ENCODE assay signal across 21 cellular contexts in the genomic region with DNA sequence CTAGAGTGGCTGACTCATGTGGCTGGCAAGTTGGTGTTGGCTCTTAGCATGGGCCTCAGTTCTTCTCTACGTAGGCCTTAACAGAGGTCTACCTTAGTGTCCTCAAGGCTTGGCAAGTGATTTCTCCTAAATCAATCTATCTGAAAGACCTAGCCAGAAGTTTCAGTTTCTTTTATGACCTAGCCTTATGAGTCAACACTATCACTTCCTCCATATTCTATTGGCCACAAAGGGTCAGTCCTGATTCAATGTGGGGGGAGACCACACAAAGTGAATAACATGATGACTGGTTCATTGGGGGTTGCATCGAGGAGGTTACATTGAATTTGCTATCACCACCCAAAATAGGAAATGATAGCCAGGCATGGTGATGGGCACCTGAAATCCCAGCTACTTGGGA. TPM values are rescaled to one million over a fixed set of nuclear protein-coding genes. Genes with fewer than 3 reads are reported as not detected.
DNase-seq lines count a peak whose midpoint lies in the region; ATAC-seq and TF ChIP-seq lines count a peak whose summit lies in the region.
"Had no signal": no experiment of that assay in that cellular context is flagged by ENCODE, and none has a peak within 500 bp of the region (broad histone marks: within the 10 kb centered on the region; RNA-seq: fewer than 3 reads in every experiment).

No MANE protein-coding gene starts in this region.

- DNase-seq in GM12865 (ENCODE audit: low read depth) (peak; percentile 0), HT1080 (ENCODE audit: low read depth) (peak; percentile 0), uterus (no peak), DMS 273 (lab: John Stamatoyannopoulos, UW; ENCODE audit: unreplicated experiment) (no peak)
- DNase-seq in activated T-helper 1 cell treated with anti-CD3 and anti-CD28 coated beads, Interleukin-12 subunit alpha, Interleukin-12 subunit beta, Interleukin-2, Interleukin-4 antibody, amounts not matched to agents 30 ng/mL and 10 ng/mL and 1 ng/mL, durations not matched to agents 14 hours and 24 hours and 36 hours (ENCODE audit: low spot score) = no peak
- DNase-seq: ACHN; BE2C; C1 segment of cervical spinal cord; CD4-positive, alpha-beta memory T cell; CD4-positive, CD25-positive, alpha-beta regulatory T cell; CD8-positive, alpha-beta memory T cell; COR-L47; DMS79 treated with DMSO at 0.1 percent for 48 hours; GF-D8 had no signal

- no peak overlapping the region for H3K4me3 ChIP-seq in GM12865 (ENCODE audit: low read depth, low read length)
- no peak overlapping the region for H3K4me3 ChIP-seq in OCI-LY3 (ENCODE audit: low read length)
- no peak overlapping the region for H3K4me3 ChIP-seq in uterus
- H3K4me3 ChIP-seq: BLaER1 had no signal

- no peaks in the 10 kb centered on the region for H4K20me1 ChIP-seq in OCI-LY3 (ENCODE audit: insufficient read depth, low read length)
- H4K20me1 ChIP-seq: BLaER1 had no signal

- H3K27ac ChIP-seq in OCI-LY3 (ENCODE audit: low read length) (no peak overlapping the region), uterus (no peak overlapping the region)
- H3K27ac ChIP-seq: 22Rv1, BLaER1 had no signal

- H3K27me3 ChIP-seq in OCI-LY3 (ENCODE audit: low read depth, low read length) = no peaks in the 10 kb centered on the region
- H3K27me3 ChIP-seq in uterus = peaks cover 0 to 10% of the 10 kb centered on the region in 2 donors
- H3K27me3 ChIP-seq: BE2C had no signal

- no peak overlapping the region for H3K27ac Mint-ChIP-seq in activated T-helper 1 cell treated with anti-CD3 and anti-CD28 coated beads, Interleukin-12 subunit alpha, Interleukin-12 subunit beta, Interleukin-2, Interleukin-4 antibody, amounts not matched to agents 30 ng/mL and 10 ng/mL and 1 ng/mL, durations not matched to agents 14 hours and 24 hours and 36 hours
- H3K27ac Mint-ChIP-seq: CD14-positive monocyte; CD4-positive, alpha-beta memory T cell; CD4-positive, CD25-positive, alpha-beta regulatory T cell; CD8-positive, alpha-beta memory T cell had no signal

- H3K4me3 Mint-ChIP-seq in activated T-helper 1 cell treated with anti-CD3 and anti-CD28 coated beads, Interleukin-12 subunit alpha, Interleukin-12 subunit beta, Interleukin-2, Interleukin-4 antibody, amounts not matched to agents 30 ng/mL and 10 ng/mL and 1 ng/mL, durations not matched to agents 14 hours and 24 hours and 36 hours = no peak overlapping the region
- H3K4me3 Mint-ChIP-seq: CD14-positive monocyte; CD4-positive, alpha-beta memory T cell; CD4-positive, CD25-positive, alpha-beta regulatory T cell; CD8-positive, alpha-beta memory T cell had no signal

- TF ChIP-seq CTCF in GM12865 (IDR thresholded peaks at IDR 0.05; ENCODE audit: insufficient read depth, low read depth, low read length, missing control alignments) = no peak
- TF ChIP-seq CTCF in OCI-LY3 (IDR thresholded peaks at IDR 0.05; ENCODE audit: low read depth, low read length) = no peak
- no peak for TF ChIP-seq CTCF in uterus (IDR thresholded peaks at IDR 0.05)

- TF ChIP-seq POLR2A in uterus (IDR thresholded peaks at IDR 0.05) = no peak

- H3K36me3 Mint-ChIP-seq in activated T-helper 1 cell treated with anti-CD3 and anti-CD28 coated beads, Interleukin-12 subunit alpha, Interleukin-12 subunit beta, Interleukin-2, Interleukin-4 antibody, amounts not matched to agents 30 ng/mL and 10 ng/mL and 1 ng/mL, durations not matched to agents 14 hours and 24 hours and 36 hours (ENCODE audit: low read depth) = no peaks in the 10 kb centered on the region
- H3K36me3 Mint-ChIP-seq: CD14-positive monocyte; CD4-positive, alpha-beta memory T cell; CD8-positive, alpha-beta memory T cell had no signal

- ATAC-seq in HG03342 (IDR thresholded peaks at IDR 0.05; ENCODE audit: unreplicated experiment) (peak; percentile 62), GM19467 (IDR thresholded peaks at IDR 0.05; ENCODE audit: unreplicated experiment) (no peak)

- H3K79me2 ChIP-seq in OCI-LY3 (ENCODE audit: low read length) = no peaks in the 10 kb centered on the region

- H3K9me3 Mint-ChIP-seq in activated T-helper 1 cell treated with anti-CD3 and anti-CD28 coated beads, Interleukin-12 subunit alpha, Interleukin-12 subunit beta, Interleukin-2, Interleukin-4 antibody, amounts not matched to agents 30 ng/mL and 10 ng/mL and 1 ng/mL, durations not matched to agents 14 hours and 24 hours and 36 hours = no peaks in the 10 kb centered on the region

- no peak overlapping the region for H2AFZ ChIP-seq in OCI-LY3 (ENCODE audit: low read depth, low read length)

- H3K4me1 ChIP-seq in OCI-LY3 (ENCODE audit: low read length) (peaks cover 11% of the 10 kb centered on the region), uterus (no peaks in the 10 kb centered on the region)
- H3K4me1 ChIP-seq: BE2C, BLaER1 had no signal

- intact Hi-C loops in activated T-helper 1 cell treated with anti-CD3 and anti-CD28 coated beads, Interleukin-12 subunit alpha, Interleukin-12 subunit beta, Interleukin-2, Interleukin-4 antibody, amounts not matched to agents 30 ng/mL and 10 ng/mL and 1 ng/mL, durations not matched to agents 14 hours and 24 hours and 36 hours (cut with micrococcal nuclease) = no loop called here
- intact Hi-C loops in uterus (cut with DNase I; ENCODE audit: low total_unique reads) = no loop called here

- H3K9me3 ChIP-seq in OCI-LY3 (ENCODE audit: insufficient read depth, low read length) = no peaks in the 10 kb centered on the region
- H3K9me3 ChIP-seq in uterus = no peaks in the 10 kb centered on the region
- H3K9me3 ChIP-seq: BE2C had no signal

- H3K4me1 Mint-ChIP-seq in activated T-helper 1 cell treated with anti-CD3 and anti-CD28 coated beads, Interleukin-12 subunit alpha, Interleukin-12 subunit beta, Interleukin-2, Interleukin-4 antibody, amounts not matched to agents 30 ng/mL and 10 ng/mL and 1 ng/mL, durations not matched to agents 14 hours and 24 hours and 36 hours (ENCODE audit: low read depth) = no peaks in the 10 kb centered on the region
- H3K4me1 Mint-ChIP-seq: CD14-positive monocyte; CD4-positive, alpha-beta memory T cell; CD8-positive, alpha-beta memory T cell had no signal

- H3K36me3 ChIP-seq in OCI-LY3 (replicated peaks; ENCODE audit: low read depth, low read length) = no peaks in the 10 kb centered on the region
- H3K36me3 ChIP-seq in uterus = no peaks in the 10 kb centered on the region
- H3K36me3 ChIP-seq: BE2C, BLaER1 had no signal

- H3K9ac ChIP-seq in OCI-LY3 (ENCODE audit: low read length) = no peak overlapping the region
- H3K9ac ChIP-seq: BLaER1 had no signal

- H3K4me2 ChIP-seq in OCI-LY3 (ENCODE audit: low read length) = peak overlapping the region; percentile 12; the same call in 1 of the 2 replicates
- H3K4me2 ChIP-seq: BLaER1 had no signal

- H3K27me3 Mint-ChIP-seq in activated T-helper 1 cell treated with anti-CD3 and anti-CD28 coated beads, Interleukin-12 subunit alpha, Interleukin-12 subunit beta, Interleukin-2, Interleukin-4 antibody, amounts not matched to agents 30 ng/mL and 10 ng/mL and 1 ng/mL, durations not matched to agents 14 hours and 24 hours and 36 hours (ENCODE audit: insufficient read depth) = peaks cover 9% of the 10 kb centered on the region

RNA-seq across cellular contexts. Expression of gene NRK, which starts 5.8 kb away (rescaled TPM):
- not detected in 2 replicates for total RNA-seq in HT1080 (2014; rRNA removed; shearing (Covaris generic))
- polyA plus RNA-seq in HT1080 (2015; cell fraction: cytosol; rRNA removed) = not detected in 2 replicates
- polyA plus RNA-seq in HT1080 (2015; cell fraction: nucleus; rRNA removed) = not detected in 2 replicates
- total RNA-seq in activated T-helper 1 cell treated with anti-CD3 and anti-CD28 coated beads, Interleukin-12 subunit alpha, Interleukin-12 subunit beta, Interleukin-2, Interleukin-4 antibody, amounts not matched to agents 30 ng/mL and 10 ng/mL and 1 ng/mL, durations not matched to agents 14 hours and 24 hours and 36 hours = not detected in 2 replicates
- total RNA-seq in uterus = 10 to 100 TPM in 1 of 4 donors, 1 to 10 TPM in 3; 1.5 to 30.2 (median 2.8) TPM
- total RNA-seq: A673; CD4-positive, alpha-beta memory T cell; CD4-positive, CD25-positive, alpha-beta regulatory T cell; CD8-positive, alpha-beta memory T cell had no signal
- polyA plus RNA-seq: CD14-positive monocyte; CD4-positive, alpha-beta memory T cell; CD4-positive, CD25-positive, alpha-beta regulatory T cell; CD8-positive, alpha-beta memory T cell had no signal

Comparison
In these comparisons a context has a peak if more than half of its experiments do, and no peak if none do; other contexts are left out.
1. DNase-seq: peak in GM12865 (single experiment) and HT1080 (single experiment); none in activated T-helper 1 cell treated with anti-CD3 and anti-CD28 coated beads, Interleukin-12 subunit alpha, Interleukin-12 subunit beta, Interleukin-2, Interleukin-4 antibody, amounts not matched to agents 30 ng/mL and 10 ng/mL and 1 ng/mL, durations not matched to agents 14 hours and 24 hours and 36 hours (single experiment), uterus (0 of 2) and DMS 273 (single experiment).